19 cellular contexts compared by ENCODE assay signal in the genomic region with DNA sequence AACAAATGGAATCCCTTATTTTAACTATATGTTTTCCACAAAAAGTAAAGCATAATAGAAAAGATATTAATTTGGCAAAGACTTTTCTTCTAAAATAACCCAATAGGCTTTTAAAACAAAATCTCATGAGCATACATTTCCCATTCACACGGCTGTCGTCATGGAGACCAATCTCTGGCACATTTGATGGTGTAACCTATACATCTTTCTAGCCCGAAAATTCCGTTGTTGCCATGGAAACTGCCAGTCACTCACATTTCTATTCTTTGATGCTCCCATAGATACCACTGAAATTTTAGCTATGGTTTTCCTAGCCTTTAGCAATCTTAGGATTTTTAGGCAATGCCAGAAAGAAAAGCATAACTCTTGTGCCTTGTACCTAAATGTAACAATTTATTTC.
"Had no signal": no experiment of that assay in that cellular context is flagged by ENCODE, and none has a peak within 500 bp of the region (broad histone marks: within the 10 kb centered on the region; RNA-seq: fewer than 3 reads in every experiment).

No MANE protein-coding gene starts in this region.

- DNase-seq: activated CD4-positive, alpha-beta memory T cell treated with anti-CD3 and anti-CD28 coated beads, Interleukin-2, amount 10 ng/mL, durations not matched to agents 7 days and 5 days; activated CD4-positive, alpha-beta T cell treated with anti-CD3 and anti-CD28 coated beads, Interleukin-2, amount 10 ng/mL, durations not matched to agents 24 days and 14 days; activated effector memory CD4-positive, alpha-beta T cell treated with anti-CD3 and anti-CD28 coated beads, Interleukin-2, amount 50 U/mL, for 16 hours; activated naive CD4-positive, alpha-beta T cell treated with anti-CD3 and anti-CD28 coated beads, Interleukin-2, amount 50 U/mL, for 16 hours; activated naive CD8-positive, alpha-beta T cell treated with anti-CD3 and anti-CD28 coated beads, Interleukin-2, amount 50 U/mL, for 24 hours; activated T-cell treated with anti-CD3 and anti-CD28 coated beads, Interleukin-2, amount 50 U/mL, for 72 hours; body of pancreas; effector CD4-positive, alpha-beta T cell; kidney glomerular epithelial cell; left ventricle myocardium superior; midbrain; natural killer cell; small intestine; stimulated activated CD4-positive, alpha-beta T cell treated with anti-CD3 and anti-CD28 coated beads, Interleukin-2, amount 100 ng/mL, for 24 hours had no signal

- ATAC-seq: activated CD4-positive, CD25-positive, alpha-beta regulatory T cell treated with anti-CD3 and anti-CD28 coated beads, Interleukin-2, amount 50 U/mL, for 24 hours; activated naive CD8-positive, alpha-beta T cell treated with anti-CD3 and anti-CD28 coated beads, Interleukin-2, amount 50 U/mL, for 24 hours; activated T-cell treated with anti-CD3 and anti-CD28 coated beads, Interleukin-2, amount 50 U/mL, for 72 hours; body of pancreas; left ventricle myocardium superior; natural killer cell; sciatic nerve; stimulated activated memory B cell treated with anti-CD40 and anti-IgM and Interleukin-4, amounts not matched to agents 10 μg/mL and 1 μg/mL and 100 μg/mL, for 72 hours had no signal

- H3K4me3 ChIP-seq: body of pancreas, thoracic aorta, vagina had no signal
